11 cellular contexts compared by ENCODE assay signal in the genomic region with DNA sequence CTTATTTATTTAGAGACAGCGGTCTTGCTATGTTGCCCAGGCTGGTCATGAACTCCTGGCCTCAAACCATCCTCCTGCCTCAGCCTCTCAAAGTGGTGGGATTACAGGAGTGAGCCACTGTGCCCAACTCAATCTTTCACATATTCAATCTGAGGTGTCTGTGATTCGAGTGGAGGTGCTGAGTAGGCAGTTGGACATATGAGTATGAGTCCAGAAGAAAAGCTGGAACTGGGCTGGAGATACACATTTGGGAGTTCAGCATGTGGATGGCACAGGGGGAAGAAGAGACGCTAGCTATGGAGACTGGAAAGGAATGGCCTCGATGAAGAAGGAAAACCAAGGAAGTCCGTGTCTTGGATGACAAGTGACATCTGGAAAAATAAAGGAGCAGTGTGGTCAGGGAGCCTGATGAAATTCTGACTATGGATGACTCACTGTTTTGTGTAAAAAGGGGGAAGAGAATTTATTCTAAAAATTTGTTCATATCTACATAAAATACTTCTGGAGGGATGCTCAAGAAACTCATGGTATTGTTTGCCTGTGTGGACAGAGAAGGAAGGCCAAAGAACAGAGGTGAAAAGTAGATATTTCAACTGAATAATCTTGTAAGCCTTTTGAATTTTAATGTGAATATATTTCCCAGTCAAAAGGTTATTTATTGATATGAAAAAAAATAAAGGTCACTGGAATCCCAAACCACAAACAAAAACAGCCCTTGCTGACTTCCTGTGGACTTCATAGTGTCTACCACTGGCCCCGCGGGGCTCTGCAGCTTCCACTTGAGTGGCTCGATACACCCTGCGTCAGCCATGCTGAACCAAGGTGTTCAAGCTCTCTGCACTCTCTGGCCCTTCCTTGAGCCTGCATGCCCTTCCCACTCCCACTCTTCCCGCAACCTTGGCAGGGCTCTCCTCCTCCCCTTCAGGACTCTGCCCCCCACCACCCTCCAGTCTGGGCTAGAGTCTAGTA. TPM values are rescaled to one million over a fixed set of nuclear protein-coding genes. Genes with fewer than 3 reads are reported as not detected.
DNase-seq lines count a peak whose midpoint lies in the region; ATAC-seq and TF ChIP-seq lines count a peak whose summit lies in the region.
"Had no signal": no experiment of that assay in that cellular context is flagged by ENCODE, and none has a peak within 500 bp of the region (broad histone marks: within the 10 kb centered on the region; RNA-seq: fewer than 3 reads in every experiment).

No MANE protein-coding gene starts in this region.

- no peak for TF ChIP-seq RAD21 in IMR-90 (IDR thresholded peaks at IDR 0.05; ENCODE audit: low read length)

- H2BK5ac ChIP-seq in IMR-90 (ENCODE audit: low read depth, low read length, poor library complexity, severe bottlenecking) (peak overlapping the region; percentile 48), mesendoderm (ENCODE audit: low read length) (no peak overlapping the region)

- peak overlapping the region; percentile 81 for H2AFZ ChIP-seq in IMR-90 (replicated peaks; ENCODE audit: low read length, poor library complexity)

- DNase-seq in CD14-positive monocyte (ENCODE audit: low spot score) (no peak), IMR-90 (peak; percentile 84), amniotic epithelial cell (ENCODE audit: low read depth) (peak; percentile 67), mesendoderm (no peak), tibial artery (no peak), globus pallidus (ENCODE audit: low spot score) (no peak)
- DNase-seq: activated effector memory CD4-positive, alpha-beta T cell treated with anti-CD3 and anti-CD28 coated beads, Interleukin-2, amount 50 U/mL, for 16 hours; NCI-H187 treated with DMSO at 0.1 percent for 48 hours had no signal

- peaks cover 0 to 9% (median 0%) of the 10 kb centered on the region in 7 donors for H3K9me3 Mint-ChIP-seq in CD14-positive monocyte

- H3K18ac ChIP-seq in IMR-90 (ENCODE audit: low read depth, low read length) (peak overlapping the region; percentile 52; the same call in 1 of the 2 replicates), mesendoderm (ENCODE audit: low read length) (no peak overlapping the region)

- TF ChIP-seq POLR2A in IMR-90 (IDR thresholded peaks at IDR 0.05; ENCODE audit: low read depth, low read length), result no peak

- 45% methylated on average over 6 of the region's 10 CpGs; no CpG with 5 or more reads in 1 of the 2 experiments for WGBS in IMR-90 (ENCODE audit: extremely low coverage in 2 of 2, insufficient read length in 1 of 2), 2 experiments
- WGBS in mesendoderm (ENCODE audit: extremely low coverage, insufficient coverage, low lambda C conversion rate), result no CpG with 5 or more reads among the region's 10 CpGs

- peak overlapping the region; percentile 65 for H2AK5ac ChIP-seq in IMR-90 (ENCODE audit: low read depth, low read length)
- H2AK5ac ChIP-seq in mesendoderm (ENCODE audit: low read length), result no peak overlapping the region

- H4K5ac ChIP-seq in IMR-90 (ENCODE audit: low read depth, low read length), result peak overlapping the region; percentile 4; the same call in 1 of the 2 replicates
- H4K5ac ChIP-seq in mesendoderm (ENCODE audit: low read length), result no peak overlapping the region

- peak overlapping the region; percentile 86 for H3K14ac ChIP-seq in IMR-90 (replicated peaks; ENCODE audit: low read depth, low read length)

- H3K4me3 Mint-ChIP-seq in CD14-positive monocyte, result peak overlapping the region; percentile 3 to 71

- in situ Hi-C loops in IMR-90 (cut with MboI; ENCODE audit: low sequenced_read_pairs), result no loop called here

- intact Hi-C loops in CD14-positive monocyte (cut with micrococcal nuclease), result loop anchor here in 1 of 2 donors (10.0 kb wide), 1 partner anchor 360 kb away; a partner anchor contains a TSS
- intact Hi-C loops in IMR-90 (cut with micrococcal nuclease), result no loop called here
- intact Hi-C loops in tibial artery (cut with DNase I; ENCODE audit: low total_unique reads), result no loop called here

- H3K4ac ChIP-seq in IMR-90 (ENCODE audit: low read depth, low read length), result peak overlapping the region; percentile 82
- no peak overlapping the region for H3K4ac ChIP-seq in mesendoderm (ENCODE audit: low read depth, low read length)

- no peaks in the 10 kb centered on the region for H3K9me3 ChIP-seq in IMR-90 (ENCODE audit: control insufficient read depth, insufficient read depth, low read length)
- no peaks in the 10 kb centered on the region for H3K9me3 ChIP-seq in tibial artery

- peak overlapping the region; percentile 2; the same call in 1 of the 2 replicates for H3K4me2 ChIP-seq in IMR-90 (ENCODE audit: low read depth, low read length)
- no peak overlapping the region for H3K4me2 ChIP-seq in mesendoderm (ENCODE audit: low read length)

- peak overlapping the region; percentile 92 for H2BK20ac ChIP-seq in IMR-90 (ENCODE audit: low read depth, low read length)

- dilution Hi-C loops in IMR-90 (cut with HindIII; ENCODE audit: low sequenced_read_pairs, unreplicated experiment), result no loop called here

- TF ChIP-seq CTCF in CD14-positive monocyte (IDR thresholded peaks at IDR 0.05) (no peak), IMR-90 (conservative IDR thresholded peaks at IDR 0.05; ENCODE audit: low read depth, low read length) (no peak), tibial artery (IDR thresholded peaks at IDR 0.05) (no peak)

- no TSS peak for BruUV-seq in IMR-90 (replicated peaks; lab: Mats Ljungman, UMichigan)

- POLR2A ChIA-PET in IMR-90 (lab: Charles Lee; ENCODE audit: unreplicated experiment), result no interaction called here

- H3K9me1 ChIP-seq in IMR-90 (ENCODE audit: insufficient read depth, low read length), result peaks cover 14% of the 10 kb centered on the region

- H3K36me3 ChIP-seq in IMR-90 (ENCODE audit: control insufficient read depth, insufficient read depth, low read length) (no peaks in the 10 kb centered on the region), mesendoderm (ENCODE audit: control insufficient read depth, insufficient read depth, low read length) (no peaks in the 10 kb centered on the region), tibial artery (no peaks in the 10 kb centered on the region)

- H3K9ac ChIP-seq in IMR-90 (ENCODE audit: low read depth, low read length) (no peak overlapping the region), mesendoderm (ENCODE audit: low read length) (no peak overlapping the region)

- H3K56ac ChIP-seq in IMR-90 (ENCODE audit: extremely low read depth, insufficient read depth, low read length), result peak overlapping the region; percentile 26; the same call in 1 of the 2 replicates
- H3K56ac ChIP-seq in mesendoderm (ENCODE audit: low read length), result no peak overlapping the region

- H3K27ac Mint-ChIP-seq in CD14-positive monocyte, result peak overlapping the region; percentile 88 to 99 (median 97)

- peaks cover 73% of the 10 kb centered on the region for H3K4me1 Mint-ChIP-seq in CD14-positive monocyte

- peak overlapping the region; percentile 51 for H3K27ac ChIP-seq in IMR-90 (ENCODE audit: insufficient read depth, low read length)
- peak overlapping the region; percentile 15 for H3K27ac ChIP-seq in mesendoderm (ENCODE audit: low read depth, low read length)
- H3K27ac ChIP-seq in tibial artery, result no peak overlapping the region

- H3K27me3 Mint-ChIP-seq in CD14-positive monocyte (ENCODE audit: low read depth in 3 of 3), result peaks cover 0 to 3% (median 2%) of the 10 kb centered on the region in 3 donors

- peak overlapping the region; percentile 31 for H2AK9ac ChIP-seq in IMR-90 (replicated peaks; ENCODE audit: low read depth, low read length, poor library complexity)

- H4K91ac ChIP-seq in IMR-90 (ENCODE audit: insufficient read depth, low read depth, low read length), result peak overlapping the region; percentile 85

- peak overlapping the region; percentile 71 for H3K23ac ChIP-seq in IMR-90 (ENCODE audit: low read depth, low read length)
- H3K23ac ChIP-seq in mesendoderm (ENCODE audit: low read length), result no peak overlapping the region

- H3K4me1 ChIP-seq in IMR-90 (ENCODE audit: control insufficient read depth, insufficient read depth, low read length) (peaks cover 7% of the 10 kb centered on the region), mesendoderm (ENCODE audit: control insufficient read depth, low read depth, low read length) (no peaks in the 10 kb centered on the region), tibial artery (peaks cover 0 to 18% (median 11%) of the 10 kb centered on the region in 4 donors)

- no peaks in the 10 kb centered on the region for H3K36me3 Mint-ChIP-seq in CD14-positive monocyte

- no peaks in the 10 kb centered on the region for H4K20me1 ChIP-seq in IMR-90 (ENCODE audit: insufficient read depth, low read length)

- CTCF ChIA-PET in IMR-90 (lab: Yijun Ruan, JAX), result interaction anchor here (0.6 kb wide), 1 partner anchor 555 kb away, joined by 3 read pairs; no protein-coding TSS in a partner anchor

- no peaks in the 10 kb centered on the region; a peak in 1 of 4 replicates for H3K79me1 ChIP-seq in IMR-90 (ENCODE audit: low read depth in 1 of 2, low read length in 2 of 2)
- no peaks in the 10 kb centered on the region for H3K79me1 ChIP-seq in mesendoderm (ENCODE audit: low read length)

- H3K4me3 ChIP-seq in IMR-90 (ENCODE audit: insufficient read depth, low read depth, low read length) (no peak overlapping the region), mesendoderm (ENCODE audit: low read length) (no peak overlapping the region), tibial artery (no peak overlapping the region)

- H2BK15ac ChIP-seq in IMR-90 (ENCODE audit: low read depth, low read length), result peak overlapping the region; percentile 95; the same call in 2 of the 3 replicates
- H2BK15ac ChIP-seq in mesendoderm (replicated peaks; ENCODE audit: low read depth), result no peak overlapping the region

- H3K27me3 ChIP-seq in IMR-90 (ENCODE audit: control insufficient read depth, insufficient read depth, low read length) (no peaks in the 10 kb centered on the region), mesendoderm (ENCODE audit: insufficient read depth, low read length, poor library complexity) (no peaks in the 10 kb centered on the region), tibial artery (no peaks in the 10 kb centered on the region)

- H4K8ac ChIP-seq in IMR-90 (ENCODE audit: low read depth in 2 of 2, low read length in 2 of 2), result peak overlapping the region; percentile 52 to 71
- no peak overlapping the region for H4K8ac ChIP-seq in mesendoderm (ENCODE audit: low read depth, low read length)

- no peaks in the 10 kb centered on the region for H3K79me2 ChIP-seq in mesendoderm (ENCODE audit: control insufficient read depth, insufficient read depth, low read length)

- ATAC-seq in IMR-90 (ENCODE audit: low read depth) (peak; percentile 69), HG02938 (IDR thresholded peaks at IDR 0.05; ENCODE audit: unreplicated experiment) (no peak), HG02571 (IDR thresholded peaks at IDR 0.05; ENCODE audit: unreplicated experiment) (no peak)

- H2BK120ac ChIP-seq in IMR-90 (ENCODE audit: low read depth, low read length) (peak overlapping the region; percentile 89), mesendoderm (ENCODE audit: low read depth, low read length) (no peak overlapping the region)

RNA-seq across cellular contexts. Expression of a gene that starts 8.9 kb away (rescaled TPM):
- polyA plus RNA-seq in CD14-positive monocyte (100 to 1,000 TPM; 647 to 963 TPM), IMR-90 (2012; rRNA removed) (37.9 and 43.3 TPM in 2 replicates)
- 41.0 and 76.7 TPM in 2 replicates for total RNA-seq in IMR-90 (2012; rRNA removed)
- 11.4 and 13.1 TPM in 2 replicates for polyA plus RNA-seq in IMR-90 (2012; cell fraction: cytosol; rRNA removed)
- polyA plus RNA-seq in IMR-90 (2012; cell fraction: nucleus; rRNA removed; ENCODE audit: low replicate concordance), result 11.4 and 73.3 TPM in 2 replicates
- polyA plus RNA-seq in mesendoderm (2013, experiment 1 of 2), result 120 TPM
- polyA plus RNA-seq in mesendoderm (2013, experiment 2 of 2), result 121 TPM

RNA-seq across cellular contexts. Expression of a gene that starts 48.2 kb away (rescaled TPM):
- polyA plus RNA-seq in CD14-positive monocyte, result 10 to 100 TPM; 28.0 to 29.2 TPM
- under 0.01 and 0.56 TPM in 2 replicates for total RNA-seq in IMR-90 (2012; rRNA removed)
- 0.02 TPM in 1 of 2 replicates, not detected in the other for polyA plus RNA-seq in IMR-90 (2012; rRNA removed)
- not detected in 2 replicates for polyA plus RNA-seq in IMR-90 (2012; cell fraction: cytosol; rRNA removed)
- polyA plus RNA-seq in IMR-90 (2012; cell fraction: nucleus; rRNA removed; ENCODE audit: low replicate concordance), result 0.15 and 0.99 TPM in 2 replicates
- 0.15 TPM for polyA plus RNA-seq in mesendoderm (2013, experiment 1 of 2)
- polyA plus RNA-seq in mesendoderm (2013, experiment 2 of 2), result 0.18 TPM
- total RNA-seq: G401 had no signal

Comparison
In these comparisons a context has a peak if more than half of its experiments do, and no peak if none do; other contexts are left out.
1. DNase-seq: peak in IMR-90 (single experiment) and amniotic epithelial cell (single experiment); none in CD14-positive monocyte (single experiment), mesendoderm (single experiment), tibial artery (0 of 2) and globus pallidus (single experiment).
2. H3K27ac ChIP-seq: peak in IMR-90 (single experiment) and mesendoderm (single experiment); none in tibial artery (0 of 2).
3. RNA of a gene that starts 8.9 kb away (polyA plus RNA-seq): 647 to 963 TPM in CD14-positive monocyte; 11.4 to 73.3 TPM in IMR-90; every median in the first group is over 4 times any median in the second.
4. RNA of a gene that starts 48.2 kb away (polyA plus RNA-seq): 28.0 to 29.2 TPM in CD14-positive monocyte; 0.02 to 0.99 TPM in IMR-90; every median in the first group is over 10 times any median in the second.